In the genomic region with DNA sequence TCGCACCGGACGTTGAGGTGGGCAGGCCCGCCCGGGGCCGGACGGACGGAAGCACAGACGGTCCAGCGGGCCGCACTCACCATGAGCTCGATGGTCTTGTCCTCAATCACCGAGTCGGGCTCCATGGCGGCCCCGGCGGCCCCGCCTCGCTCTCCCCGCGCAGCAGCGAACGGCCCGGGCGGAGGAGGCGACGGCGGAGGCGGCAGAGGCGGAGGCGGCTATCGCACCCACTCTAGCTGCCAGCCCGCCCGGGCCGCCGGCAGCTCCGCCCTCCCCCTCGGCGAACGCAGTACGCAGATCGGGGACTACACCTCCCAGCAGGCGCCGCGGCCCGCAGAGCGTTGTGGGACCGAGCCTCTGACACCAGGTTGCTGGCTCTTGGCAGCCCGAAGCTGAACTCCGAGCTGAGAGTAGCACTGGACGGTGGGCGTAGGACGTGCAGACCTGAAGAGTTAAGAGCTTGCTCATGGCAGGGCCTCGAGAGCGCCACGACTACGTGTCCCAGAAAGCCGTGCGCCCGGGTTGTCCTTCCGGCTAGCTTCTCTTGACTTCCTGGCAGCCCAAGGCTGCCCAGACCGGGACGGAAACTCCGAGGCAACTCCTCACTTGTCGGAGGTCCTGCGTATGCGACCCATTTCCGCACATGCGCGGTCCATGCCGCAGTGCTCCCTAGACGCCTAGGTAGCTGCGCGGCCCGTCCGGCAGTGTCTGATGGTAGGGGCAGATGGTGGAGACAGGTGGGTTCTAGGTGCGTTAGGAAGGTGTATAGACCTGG, we compare ENCODE assay signal across 8 cellular contexts. TPM values are rescaled to one million over a fixed set of nuclear protein-coding genes. Genes with fewer than 3 reads are reported as not detected.
DNase-seq lines count a peak whose midpoint lies in the region; ATAC-seq, FAIRE-seq and TF ChIP-seq lines count a peak whose summit lies in the region.

A gene (minus strand): TSS at position 261 of the 775 bp plus-strand sequence. CDS start 136 bp downstream, at position 125.

- TF ChIP-seq CTCF in WI38 (IDR thresholded peaks at IDR 0.05; ENCODE audit: low read depth, low read length) (no peak), bronchial epithelial cell (IDR thresholded peaks at IDR 0.05; ENCODE audit: insufficient read depth, low read length, severe bottlenecking) (no peak)

- in situ Hi-C loops in ACHN (cut with HindIII; ENCODE audit: low pct_ligation_motif_present, low pct_unique_long_range_greater_than_20kb, low sequenced_read_pairs) = no loop called here

- H3K4me3 ChIP-seq in WI38 (ENCODE audit: low read depth, low read length) (peak within 1 kb of the TSS; percentile 81), bronchial epithelial cell (ENCODE audit: low read depth, low read length) (peak within 1 kb of the TSS; percentile 86)

- H3K27me3 ChIP-seq in bronchial epithelial cell (ENCODE audit: control insufficient read depth, insufficient read depth, low read length) = no peaks in the 10 kb centered on the region

- ATAC-seq in GM18873 (IDR thresholded peaks at IDR 0.05; ENCODE audit: low FRiP score, unreplicated experiment) (peak; percentile 76), HG03139 (IDR thresholded peaks at IDR 0.05; ENCODE audit: unreplicated experiment) (peak; percentile 77)

- peak; percentile 95 for DNase-seq in ACHN
- DNase-seq in NCI-H2227 (lab: John Stamatoyannopoulos, UW; ENCODE audit: unreplicated experiment) = peak; percentile 95
- DNase-seq in bronchial epithelial cell (ENCODE audit: low read depth) = peak; percentile 93
- peak; percentile 94 for DNase-seq in iPS-NIHi7 (ENCODE audit: extremely low spot score)
- DNase-seq in smooth muscle cell of the brain vasculature (ENCODE audit: low read depth, low spot score) = peak; percentile 92

- FAIRE-seq in bronchial epithelial cell (lab: Jason Lieb, UNC) = no peak

- no peaks in the 10 kb centered on the region for H3K36me3 ChIP-seq in bronchial epithelial cell (ENCODE audit: control insufficient read depth, insufficient read depth, low read length)

RNA-seq across cellular contexts. Expression of the gene that starts here (rescaled TPM):
- total RNA-seq in bronchial epithelial cell = 64.9 and 71.6 TPM in 2 replicates

Comparison
In these comparisons a context has a peak if more than half of its experiments do, and no peak if none do; other contexts are left out.
1. Peak in every context shown above with its lines: DNase-seq, ATAC-seq and H3K4me3 ChIP-seq.